ENCODE assay signal across 1 cellular context in genomic region chr3:149701206-149701976, GRCh38.
TF ChIP-seq lines count a peak whose summit lies in the region.

No MANE protein-coding gene starts in this region.

TF ChIP-seq in HepG2, 621 proteins besides CTCF, POLR2A, EP300 and RAD21:
- TF ChIP-seq ATF2 (CRISPR knock-in tag; IDR thresholded peaks at IDR 0.05), result no peak
- TF ChIP-seq ZNF331 (CRISPR knock-in tag; IDR thresholded peaks at IDR 0.05), result no peak
- no peak for TF ChIP-seq KLF11 (CRISPR knock-in tag; IDR thresholded peaks at IDR 0.05)
- TF ChIP-seq ZFP36L1 (CRISPR knock-in tag; IDR thresholded peaks at IDR 0.05), result no peak
- TF ChIP-seq CHD2 (IDR thresholded peaks at IDR 0.05; ENCODE audit: low read depth, low read length), result no peak
- TF ChIP-seq PHF20 (CRISPR knock-in tag; IDR thresholded peaks at IDR 0.05), result no peak
- TF ChIP-seq ZNF362 (CRISPR knock-in tag; IDR thresholded peaks at IDR 0.05; ENCODE audit: borderline replicate concordance), result no peak
- no peak for TF ChIP-seq DPF2 (CRISPR knock-in tag; IDR thresholded peaks at IDR 0.05; ENCODE audit: borderline replicate concordance, low read depth)
- no peak for TF ChIP-seq ZNF260 (CRISPR knock-in tag; IDR thresholded peaks at IDR 0.05; ENCODE audit: borderline replicate concordance, low read depth)
- no peak for TF ChIP-seq MEIS2 (CRISPR knock-in tag; IDR thresholded peaks at IDR 0.05)
- TF ChIP-seq ZNF263 (CRISPR knock-in tag; IDR thresholded peaks at IDR 0.05), result no peak
- TF ChIP-seq NFAT5 (CRISPR knock-in tag; IDR thresholded peaks at IDR 0.05), result no peak
- TF ChIP-seq ZNF782 (CRISPR knock-in tag; IDR thresholded peaks at IDR 0.05; ENCODE audit: borderline replicate concordance), result no peak
- no peak for TF ChIP-seq ZNF329 (CRISPR knock-in tag; IDR thresholded peaks at IDR 0.05; ENCODE audit: low read depth)
- no peak for TF ChIP-seq MIER3 (CRISPR knock-in tag; IDR thresholded peaks at IDR 0.05; ENCODE audit: borderline replicate concordance)
- no peak for TF ChIP-seq ZSCAN20 (CRISPR knock-in tag; IDR thresholded peaks at IDR 0.05; ENCODE audit: borderline replicate concordance)
- TF ChIP-seq KDM3A (CRISPR knock-in tag; IDR thresholded peaks at IDR 0.05; ENCODE audit: low read depth), result no peak
- no peak for TF ChIP-seq SP5 (CRISPR knock-in tag; IDR thresholded peaks at IDR 0.05; ENCODE audit: borderline replicate concordance, low read depth)
